Comparison of ENCODE assay signal across 13 cellular contexts in the genomic region with DNA sequence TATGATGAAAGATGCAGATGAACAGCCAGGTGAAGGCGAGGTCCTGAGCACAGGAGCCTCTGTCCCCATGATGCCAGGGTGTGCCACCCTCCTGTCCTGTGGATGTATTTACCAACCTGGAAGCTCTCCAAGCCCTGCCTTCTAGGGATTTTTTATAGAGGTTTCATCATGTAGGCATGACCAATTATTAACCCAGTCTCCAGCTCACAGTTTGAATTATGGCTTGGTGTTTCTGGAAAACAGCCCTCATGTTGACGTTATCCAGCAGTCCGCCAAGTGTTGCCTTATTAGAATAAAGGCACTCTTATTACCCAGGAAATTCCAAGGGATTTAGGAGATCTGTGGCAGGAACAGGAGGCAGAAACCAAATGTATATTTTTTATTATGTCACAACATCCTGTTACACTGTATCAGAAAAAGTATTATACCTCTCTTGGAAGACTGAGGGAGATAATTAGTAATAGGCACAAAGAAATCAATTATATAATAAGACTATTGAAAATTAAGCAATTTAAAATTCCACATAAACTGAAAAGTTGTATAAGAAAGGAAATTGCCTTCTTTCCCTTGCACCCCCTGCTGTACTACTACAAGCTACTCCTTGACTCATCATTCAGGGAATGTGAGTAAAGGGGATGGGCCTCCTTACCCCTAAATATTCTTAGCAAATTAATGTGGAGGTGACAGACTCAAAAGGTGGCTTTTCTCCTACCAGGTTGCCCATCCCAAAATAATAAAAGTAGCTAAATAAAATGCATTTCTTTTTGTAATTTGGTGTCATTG.
DNase-seq lines count a peak whose midpoint lies in the region; ATAC-seq and TF ChIP-seq lines count a peak whose summit lies in the region.
"Had no signal": no experiment of that assay in that cellular context is flagged by ENCODE, and none has a peak within 500 bp of the region (broad histone marks: within the 10 kb centered on the region; RNA-seq: fewer than 3 reads in every experiment).

No MANE protein-coding gene starts in this region.

- no peaks in the 10 kb centered on the region for H3K9me3 Mint-ChIP-seq in activated naive CD8-positive, alpha-beta T cell treated with anti-CD3 and anti-CD28 coated beads, Interleukin-2, amount 50 U/mL, for 24 hours
- H3K9me3 Mint-ChIP-seq: activated T-helper 2 cell treated with anti-CD3 and anti-CD28 coated beads, Interferon-gamma antibody, Interleukin-2, Interleukin-4, amounts not matched to agents 10 μg/mL and 5 μg/mL and 100 μg/mL, durations not matched to agents 14 hours and 24 hours and 36 hours had no signal

- H3K27ac ChIP-seq in mammary epithelial cell (ENCODE audit: insufficient read depth, low read depth, low read length): no peak overlapping the region
- no peak overlapping the region for H3K27ac ChIP-seq in mesendoderm (ENCODE audit: low read depth, low read length)
- H3K27ac ChIP-seq: SJSA1, skin epidermis had no signal

- intact Hi-C loops in mammary epithelial cell (cut with micrococcal nuclease): no loop called here

- no peak overlapping the region for H2AK5ac ChIP-seq in mesendoderm (ENCODE audit: low read length)

- DNase-seq in AG08396 (ENCODE audit: low spot score): peak; percentile 35
- peak; percentile 82 for DNase-seq in mammary epithelial cell
- peak; percentile 57 for DNase-seq in mesendoderm
- DNase-seq in activated naive CD8-positive, alpha-beta T cell treated with anti-CD3 and anti-CD28 coated beads, Interleukin-2, amount 50 U/mL, for 24 hours: no peak
- no peak for DNase-seq in inferior parietal cortex (ENCODE audit: extremely low spot score)
- no peak for DNase-seq in mesenteric fat pad (ENCODE audit: low spot score)
- DNase-seq in Ammon's horn (ENCODE audit: low spot score): no peak
- DNase-seq: head of caudate nucleus had no signal

- BruUV-seq in mammary epithelial cell (replicated peaks; lab: Mats Ljungman, UMichigan): no TSS peak

- H3K9me3 ChIP-seq in mammary epithelial cell (replicated peaks; ENCODE audit: insufficient read depth, low read length): no peaks in the 10 kb centered on the region
- H3K9me3 ChIP-seq: SJSA1, tibial nerve had no signal

- no peak overlapping the region for H2BK120ac ChIP-seq in mesendoderm (ENCODE audit: low read depth, low read length)

- H3K9ac ChIP-seq in mammary epithelial cell (ENCODE audit: insufficient read depth, low read length) (no peak overlapping the region), mesendoderm (ENCODE audit: low read length) (no peak overlapping the region)

- H3K4me3 Mint-ChIP-seq in activated naive CD8-positive, alpha-beta T cell treated with anti-CD3 and anti-CD28 coated beads, Interleukin-2, amount 50 U/mL, for 24 hours: no peak overlapping the region

- no peak overlapping the region for H2BK5ac ChIP-seq in mesendoderm (ENCODE audit: low read length)

- TF ChIP-seq EP300 in Ishikawa (IDR thresholded peaks at IDR 0.05; ENCODE audit: borderline replicate concordance): peak; percentile 88

- H3K4me3 ChIP-seq in mammary epithelial cell (replicated peaks in 1 of 3; ENCODE audit: insufficient read depth in 1 of 3, low read depth in 2 of 3, low read length in 3 of 3) (no peak overlapping the region), mesendoderm (ENCODE audit: low read length) (no peak overlapping the region)
- H3K4me3 ChIP-seq: SJSA1, skin epidermis, tibial nerve had no signal

- no peak overlapping the region for H3K27ac Mint-ChIP-seq in activated naive CD8-positive, alpha-beta T cell treated with anti-CD3 and anti-CD28 coated beads, Interleukin-2, amount 50 U/mL, for 24 hours
- H3K27ac Mint-ChIP-seq: activated T-helper 2 cell treated with anti-CD3 and anti-CD28 coated beads, Interferon-gamma antibody, Interleukin-2, Interleukin-4, amounts not matched to agents 10 μg/mL and 5 μg/mL and 100 μg/mL, durations not matched to agents 14 hours and 24 hours and 36 hours had no signal

- H3K36me3 ChIP-seq in mammary epithelial cell (ENCODE audit: insufficient read depth, low read length) (no peaks in the 10 kb centered on the region), mesendoderm (ENCODE audit: control insufficient read depth, insufficient read depth, low read length) (no peaks in the 10 kb centered on the region)
- H3K36me3 ChIP-seq: SJSA1, tibial nerve had no signal

- CTCF ChIA-PET in mammary epithelial cell (lab: Charles Lee; ENCODE audit: low non-redundant PET): interaction anchor here (0.6 kb wide), 2 partner anchors 136 to 1482 kb away, joined by 5 to 7 read pairs; no protein-coding TSS in a partner anchor

- H3K4me1 ChIP-seq in mammary epithelial cell (ENCODE audit: insufficient read depth, low read length) (peaks cover 22% of the 10 kb centered on the region), mesendoderm (ENCODE audit: control insufficient read depth, low read depth, low read length) (peaks cover 6% of the 10 kb centered on the region)

- H3K4ac ChIP-seq in mesendoderm (ENCODE audit: low read depth, low read length): peak overlapping the region; percentile 79

- peak overlapping the region; percentile 25 for H3K18ac ChIP-seq in mesendoderm (ENCODE audit: low read length)

- peak overlapping the region; percentile 25 for H2AFZ ChIP-seq in mammary epithelial cell (ENCODE audit: low read depth, low read length)

- no peak for TF ChIP-seq RAD21 in Ishikawa (IDR thresholded peaks at IDR 0.05; ENCODE audit: low read depth)

- no peaks in the 10 kb centered on the region for H3K79me1 ChIP-seq in mesendoderm (ENCODE audit: low read length)

- ATAC-seq in activated naive CD8-positive, alpha-beta T cell treated with anti-CD3 and anti-CD28 coated beads, Interleukin-2, amount 50 U/mL, for 24 hours: no peak

- in situ Hi-C loops in mammary epithelial cell (cut with MboI; ENCODE audit: low sequenced_read_pairs in 2 of 2): no loop called here

- H3K79me2 ChIP-seq in mammary epithelial cell (ENCODE audit: insufficient read depth, low read length) (no peaks in the 10 kb centered on the region), mesendoderm (ENCODE audit: control insufficient read depth, insufficient read depth, low read length) (no peaks in the 10 kb centered on the region)

- peaks cover 2% of the 10 kb centered on the region for H3K27me3 Mint-ChIP-seq in activated naive CD8-positive, alpha-beta T cell treated with anti-CD3 and anti-CD28 coated beads, Interleukin-2, amount 50 U/mL, for 24 hours

- no peak overlapping the region for H2BK15ac ChIP-seq in mesendoderm (replicated peaks; ENCODE audit: low read depth)

- no peaks in the 10 kb centered on the region for H4K20me1 ChIP-seq in mammary epithelial cell (ENCODE audit: insufficient read depth, low read length)

- H3K4me2 ChIP-seq in mammary epithelial cell (ENCODE audit: insufficient read depth, low read depth, low read length): no peak overlapping the region
- H3K4me2 ChIP-seq in mesendoderm (ENCODE audit: low read length): no peak overlapping the region

- TF ChIP-seq CTCF in mammary epithelial cell (conservative IDR thresholded peaks at IDR 0.05 in 1 of 2, IDR thresholded peaks at IDR 0.05 in 1 of 2; ENCODE audit: extremely low read depth in 1 of 2, insufficient read depth in 1 of 2, low read depth in 1 of 2, low read length in 2 of 2): no peak

- no peaks in the 10 kb centered on the region for H3K4me1 Mint-ChIP-seq in activated naive CD8-positive, alpha-beta T cell treated with anti-CD3 and anti-CD28 coated beads, Interleukin-2, amount 50 U/mL, for 24 hours

- no peak overlapping the region for H3K56ac ChIP-seq in mesendoderm (ENCODE audit: low read length)

- no peaks in the 10 kb centered on the region for H3K36me3 Mint-ChIP-seq in activated naive CD8-positive, alpha-beta T cell treated with anti-CD3 and anti-CD28 coated beads, Interleukin-2, amount 50 U/mL, for 24 hours (ENCODE audit: low read depth)

- H3K27me3 ChIP-seq in mammary epithelial cell (ENCODE audit: insufficient read depth, low read length) (no peaks in the 10 kb centered on the region), mesendoderm (ENCODE audit: insufficient read depth, low read length, poor library complexity) (no peaks in the 10 kb centered on the region)
- H3K27me3 ChIP-seq: SJSA1, tibial nerve had no signal

- H3K23ac ChIP-seq in mesendoderm (ENCODE audit: low read length): no peak overlapping the region

- WGBS in mammary epithelial cell (ENCODE audit: low coverage, missing lambda C conversion rate): 35% methylated on average over 3 of the region's 3 CpGs
- WGBS in mesendoderm (ENCODE audit: extremely low coverage, insufficient coverage, low lambda C conversion rate): no CpG with 5 or more reads among the region's 3 CpGs

- H4K8ac ChIP-seq in mesendoderm (ENCODE audit: low read depth, low read length): no peak overlapping the region

- dilution Hi-C loops in mammary epithelial cell (cut with HindIII; ENCODE audit: low sequenced_read_pairs): no loop called here

- H4K5ac ChIP-seq in mesendoderm (ENCODE audit: low read length): no peak overlapping the region

TF ChIP-seq in Ishikawa, 13 proteins besides CTCF, POLR2A, EP300 and RAD21 (continues in another document):
- TF ChIP-seq EGR1 (IDR thresholded peaks at IDR 0.05) (no peak), TCF12 (IDR thresholded peaks at IDR 0.05; ENCODE audit: low read depth) (peak; percentile 81), NFIC (IDR thresholded peaks at IDR 0.05) (peak; percentile 89)
- TF ChIP-seq, protein P1, sequence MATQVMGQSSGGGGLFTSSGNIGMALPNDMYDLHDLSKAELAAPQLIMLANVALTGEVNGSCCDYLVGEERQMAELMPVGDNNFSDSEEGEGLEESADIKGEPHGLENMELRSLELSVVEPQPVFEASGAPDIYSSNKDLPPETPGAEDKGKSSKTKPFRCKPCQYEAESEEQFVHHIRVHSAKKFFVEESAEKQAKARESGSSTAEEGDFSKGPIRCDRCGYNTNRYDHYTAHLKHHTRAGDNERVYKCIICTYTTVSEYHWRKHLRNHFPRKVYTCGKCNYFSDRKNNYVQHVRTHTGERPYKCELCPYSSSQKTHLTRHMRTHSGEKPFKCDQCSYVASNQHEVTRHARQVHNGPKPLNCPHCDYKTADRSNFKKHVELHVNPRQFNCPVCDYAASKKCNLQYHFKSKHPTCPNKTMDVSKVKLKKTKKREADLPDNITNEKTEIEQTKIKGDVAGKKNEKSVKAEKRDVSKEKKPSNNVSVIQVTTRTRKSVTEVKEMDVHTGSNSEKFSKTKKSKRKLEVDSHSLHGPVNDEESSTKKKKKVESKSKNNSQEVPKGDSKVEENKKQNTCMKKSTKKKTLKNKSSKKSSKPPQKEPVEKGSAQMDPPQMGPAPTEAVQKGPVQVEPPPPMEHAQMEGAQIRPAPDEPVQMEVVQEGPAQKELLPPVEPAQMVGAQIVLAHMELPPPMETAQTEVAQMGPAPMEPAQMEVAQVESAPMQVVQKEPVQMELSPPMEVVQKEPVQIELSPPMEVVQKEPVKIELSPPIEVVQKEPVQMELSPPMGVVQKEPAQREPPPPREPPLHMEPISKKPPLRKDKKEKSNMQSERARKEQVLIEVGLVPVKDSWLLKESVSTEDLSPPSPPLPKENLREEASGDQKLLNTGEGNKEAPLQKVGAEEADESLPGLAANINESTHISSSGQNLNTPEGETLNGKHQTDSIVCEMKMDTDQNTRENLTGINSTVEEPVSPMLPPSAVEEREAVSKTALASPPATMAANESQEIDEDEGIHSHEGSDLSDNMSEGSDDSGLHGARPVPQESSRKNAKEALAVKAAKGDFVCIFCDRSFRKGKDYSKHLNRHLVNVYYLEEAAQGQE (IDR thresholded peaks at IDR 0.05; ENCODE audit: low read depth): no peak

Comparison
In these comparisons a context has a peak if more than half of its experiments do, and no peak if none do; other contexts are left out.
1. DNase-seq: peak in AG08396 (single experiment), mammary epithelial cell (single experiment) and mesendoderm (single experiment); none in activated naive CD8-positive, alpha-beta T cell treated with anti-CD3 and anti-CD28 coated beads, Interleukin-2, amount 50 U/mL, for 24 hours (single experiment), inferior parietal cortex (single experiment), mesenteric fat pad (single experiment) and Ammon's horn (single experiment).